9 cellular contexts compared by ENCODE assay signal in the genomic region with DNA sequence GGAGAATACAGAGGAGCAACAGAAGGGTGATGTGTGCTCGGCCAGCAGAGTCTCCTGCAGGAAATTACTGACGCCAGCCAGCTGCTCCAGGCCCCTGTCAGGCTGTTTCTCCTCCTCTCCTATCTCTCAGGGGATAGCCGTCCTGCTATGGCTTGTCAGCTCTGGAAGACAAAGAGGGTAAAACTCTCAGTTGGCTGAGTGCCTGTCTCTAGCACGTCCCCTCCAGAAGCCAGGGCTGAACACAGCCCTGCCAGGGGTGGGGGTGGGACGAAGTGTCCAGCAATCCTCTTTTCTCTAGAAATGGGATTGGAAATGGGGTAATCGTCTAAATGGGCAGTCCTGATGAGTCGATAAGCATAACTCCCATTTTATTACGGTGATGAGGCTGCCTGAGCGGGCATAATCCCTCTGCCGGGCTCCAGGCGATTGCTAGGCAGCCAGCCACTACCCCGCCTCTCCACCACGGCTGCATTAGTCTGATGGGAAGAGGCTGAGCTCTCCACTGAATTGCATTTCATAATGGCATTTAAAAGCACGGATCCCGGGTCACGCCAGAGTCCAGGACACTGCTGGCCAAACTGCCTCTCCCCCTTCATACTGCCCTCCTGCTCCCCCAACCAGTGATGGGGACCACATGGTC.
DNase-seq lines count a peak whose midpoint lies in the region; ATAC-seq, FAIRE-seq and TF ChIP-seq lines count a peak whose summit lies in the region.
"Had no signal": no experiment of that assay in that cellular context is flagged by ENCODE, and none has a peak within 500 bp of the region (broad histone marks: within the 10 kb centered on the region; RNA-seq: fewer than 3 reads in every experiment).

No MANE protein-coding gene starts in this region.

- no peak for ATAC-seq in activated naive CD4-positive, alpha-beta T cell treated with anti-CD3 and anti-CD28 coated beads, Interleukin-2, amount 50 U/mL, for 72 hours

- H3K9me3 ChIP-seq in HUES6 (ENCODE audit: control insufficient read depth, insufficient read depth, low read depth, low read length) (no peaks in the 10 kb centered on the region), WERI-Rb-1 (ENCODE audit: severe bottlenecking) (no peaks in the 10 kb centered on the region), smooth muscle cell (replicated peaks; ENCODE audit: low read depth) (no peaks in the 10 kb centered on the region), small intestine (ENCODE audit: control insufficient read depth, low read depth) (no peaks in the 10 kb centered on the region)

- 21% methylated on average over 16 of the region's 16 CpGs for WGBS in smooth muscle cell (ENCODE audit: low lambda C conversion rate)
- WGBS in small intestine, 3 donors: 42 to 62% (median 50%) methylated on average over 16 of the region's 16 CpGs

- H3K27ac ChIP-seq in HUES6 (ENCODE audit: low read depth, low read length): no peak overlapping the region
- peak overlapping the region; percentile 90 for H3K27ac ChIP-seq in WERI-Rb-1
- H3K27ac ChIP-seq in smooth muscle cell (ENCODE audit: low read depth): no peak overlapping the region
- H3K27ac ChIP-seq in small intestine (ENCODE audit: low read depth in 1 of 2, low read length in 1 of 2): peak overlapping the region in 1 of 2 donors; percentile 67

- H3K27me3 ChIP-seq in HUES6 (ENCODE audit: control insufficient read depth, insufficient read depth, low read length): no peaks in the 10 kb centered on the region
- H3K27me3 ChIP-seq in WERI-Rb-1 (ENCODE audit: insufficient read depth, low read depth, severe bottlenecking): no peaks in the 10 kb centered on the region
- H3K27me3 ChIP-seq in smooth muscle cell (ENCODE audit: low read depth): peaks cover 5% of the 10 kb centered on the region
- peaks cover 0 to 2% of the 10 kb centered on the region in 2 donors for H3K27me3 ChIP-seq in small intestine (ENCODE audit: control insufficient read depth in 2 of 2, insufficient read depth in 2 of 2, low read length in 2 of 2)

- DNase-seq in WERI-Rb-1: peak; percentile 95
- peak; percentile 27 for DNase-seq in inferior parietal cortex (ENCODE audit: extremely low spot score)
- DNase-seq in smooth muscle cell (lab: John Stamatoyannopoulos, UW; ENCODE audit: unreplicated experiment): peak; percentile 16
- no peak for DNase-seq in small intestine
- DNase-seq in NCI-H526 treated with DMSO at 0.1 percent for 48 hours (lab: John Stamatoyannopoulos, UW): no peak
- DNase-seq in activated gamma-delta T cell (lab: John Stamatoyannopoulos, UW): no peak
- DNase-seq in activated naive CD4-positive, alpha-beta T cell treated with anti-CD3 and anti-CD28 coated beads, Interleukin-2, amount 50 U/mL, for 72 hours (ENCODE audit: low spot score in 2 of 2): no peak
- DNase-seq: DMS53 had no signal

- no peak overlapping the region for H3K27ac Mint-ChIP-seq in activated naive CD4-positive, alpha-beta T cell treated with anti-CD3 and anti-CD28 coated beads, Interleukin-2, amount 50 U/mL, for 72 hours

- H3K9ac ChIP-seq in HUES6 (ENCODE audit: low read length) (peak overlapping the region; percentile 27), smooth muscle cell (ENCODE audit: low read depth) (no peak overlapping the region)

- H4K20me1 ChIP-seq in smooth muscle cell (ENCODE audit: low read depth): no peaks in the 10 kb centered on the region

- TF ChIP-seq CTCF in WERI-Rb-1 (IDR thresholded peaks at IDR 0.05; ENCODE audit: low read depth, low read length) (no peak), smooth muscle cell (IDR thresholded peaks at IDR 0.05; ENCODE audit: borderline replicate concordance, insufficient read depth, poor library complexity, severe bottlenecking) (no peak)

- no peaks in the 10 kb centered on the region for H3K9me3 Mint-ChIP-seq in activated naive CD4-positive, alpha-beta T cell treated with anti-CD3 and anti-CD28 coated beads, Interleukin-2, amount 50 U/mL, for 72 hours

- H3F3A ChIP-seq in smooth muscle cell (ENCODE audit: low read depth): no peaks in the 10 kb centered on the region

- peaks cover 11% of the 10 kb centered on the region for H3K4me1 ChIP-seq in HUES6 (ENCODE audit: control insufficient read depth, insufficient read depth, low read length)
- H3K4me1 ChIP-seq in smooth muscle cell (ENCODE audit: low read depth): peaks cover 7% of the 10 kb centered on the region
- H3K4me1 ChIP-seq in small intestine (ENCODE audit: control insufficient read depth in 2 of 2, insufficient read depth in 1 of 2, low read depth in 1 of 2, low read length in 1 of 2): no peaks in the 10 kb centered on the region

- peak overlapping the region; percentile 49 for H2AFZ ChIP-seq in smooth muscle cell (ENCODE audit: low read depth)

- H3K4me3 ChIP-seq in HUES6 (ENCODE audit: low read depth, low read length) (no peak overlapping the region), WERI-Rb-1 (ENCODE audit: low read depth, low read length) (peak overlapping the region; percentile 22), smooth muscle cell (peak overlapping the region; percentile 34), small intestine (ENCODE audit: low read depth in 1 of 2, low read length in 2 of 2) (no peak overlapping the region)

- H3K4me2 ChIP-seq in smooth muscle cell: peak overlapping the region; percentile 85

- no peaks in the 10 kb centered on the region for H3K36me3 ChIP-seq in HUES6 (ENCODE audit: control insufficient read depth, insufficient read depth, low read length)
- no peaks in the 10 kb centered on the region for H3K36me3 ChIP-seq in WERI-Rb-1
- no peaks in the 10 kb centered on the region for H3K36me3 ChIP-seq in smooth muscle cell (ENCODE audit: low read depth)
- H3K36me3 ChIP-seq in small intestine (ENCODE audit: control insufficient read depth in 2 of 2, insufficient read depth in 2 of 2, low read length in 2 of 2): no peaks in the 10 kb centered on the region

- no peak for FAIRE-seq in small intestine (lab: Jason Lieb, UNC)

- no peaks in the 10 kb centered on the region for H3K36me3 Mint-ChIP-seq in activated naive CD4-positive, alpha-beta T cell treated with anti-CD3 and anti-CD28 coated beads, Interleukin-2, amount 50 U/mL, for 72 hours

- H3K79me2 ChIP-seq in smooth muscle cell (ENCODE audit: low read depth): no peaks in the 10 kb centered on the region

Comparison
In these comparisons a context has a peak if more than half of its experiments do, and no peak if none do; other contexts are left out.
1. H3K4me3 ChIP-seq: peak in WERI-Rb-1 (single experiment) and smooth muscle cell (single experiment); none in HUES6 (single experiment) and small intestine (0 of 2).
2. DNase-seq: peak in WERI-Rb-1 (single experiment), inferior parietal cortex (single experiment) and smooth muscle cell (single experiment); none in small intestine (single experiment), NCI-H526 treated with DMSO at 0.1 percent for 48 hours (single experiment), activated gamma-delta T cell (single experiment) and activated naive CD4-positive, alpha-beta T cell treated with anti-CD3 and anti-CD28 coated beads, Interleukin-2, amount 50 U/mL, for 72 hours (0 of 2).